ENCODE assay signal across 9 cellular contexts in the genomic region with DNA sequence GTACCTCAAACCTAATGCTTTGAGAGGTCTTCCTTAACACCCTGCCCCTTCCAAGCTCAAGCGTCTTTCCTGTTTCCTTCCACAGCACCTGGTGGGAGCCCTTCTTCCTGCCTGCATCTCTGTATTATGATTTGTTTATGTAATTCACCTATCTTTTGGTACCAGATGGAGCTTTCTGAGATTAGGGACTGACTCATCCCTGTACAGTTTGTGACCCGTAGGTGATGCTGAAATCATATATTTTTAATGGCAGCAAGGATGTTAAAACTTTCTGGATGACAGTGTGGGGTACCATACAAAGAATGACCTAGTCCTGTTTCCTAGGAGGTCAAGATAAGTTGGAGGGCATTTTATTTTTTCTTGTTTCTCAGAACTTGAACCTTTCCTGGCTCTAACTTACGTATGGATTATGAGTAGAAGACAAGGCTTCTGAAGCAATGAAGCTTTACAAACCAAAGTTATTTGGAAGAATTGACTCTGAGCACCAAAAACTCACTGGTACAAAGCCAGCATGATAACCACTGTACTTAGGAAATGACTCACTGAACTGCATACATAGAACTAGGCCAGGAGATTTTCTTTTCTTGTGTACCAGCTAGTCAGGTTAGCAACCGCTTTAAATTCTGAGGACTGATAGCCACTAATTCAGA. TPM values are rescaled to one million over a fixed set of nuclear protein-coding genes. Genes with fewer than 3 reads are reported as not detected.
DNase-seq lines count a peak whose midpoint lies in the region; ATAC-seq and TF ChIP-seq lines count a peak whose summit lies in the region.
"Had no signal": no experiment of that assay in that cellular context is flagged by ENCODE, and none has a peak within 500 bp of the region (broad histone marks: within the 10 kb centered on the region; RNA-seq: fewer than 3 reads in every experiment).

No MANE protein-coding gene starts in this region.

- no peak overlapping the region for H3K27ac Mint-ChIP-seq in progenitor cell of endocrine pancreas

- H3K9me3 ChIP-seq in fibroblast of lung (ENCODE audit: control insufficient read depth, insufficient read depth, low read depth, low read length) (no peaks in the 10 kb centered on the region), ovary (no peaks in the 10 kb centered on the region)

- TF ChIP-seq EP300 in ovary (IDR thresholded peaks at IDR 0.05), result no peak

- H3K4me1 Mint-ChIP-seq in progenitor cell of endocrine pancreas (ENCODE audit: low read depth), result peaks cover 33% of the 10 kb centered on the region

- H4K20me1 ChIP-seq in fibroblast of lung (ENCODE audit: control insufficient read depth, extremely low read depth, insufficient read depth, low read length), result no peaks in the 10 kb centered on the region

- H3K9ac ChIP-seq in fibroblast of lung (ENCODE audit: insufficient read depth, low read length), result no peak overlapping the region

- peaks cover 3% of the 10 kb centered on the region for H3K9me3 Mint-ChIP-seq in progenitor cell of endocrine pancreas (ENCODE audit: low read depth)

- H3K36me3 ChIP-seq in fibroblast of lung (ENCODE audit: control insufficient read depth, insufficient read depth, low read length) (no peaks in the 10 kb centered on the region), ovary (no peaks in the 10 kb centered on the region)

- no peak overlapping the region for H2AFZ ChIP-seq in fibroblast of lung (ENCODE audit: low read length)

- H3K4me1 ChIP-seq in fibroblast of lung (ENCODE audit: control insufficient read depth, extremely low read depth, insufficient read depth, low read length), result no peaks in the 10 kb centered on the region
- H3K4me1 ChIP-seq in ovary (ENCODE audit: insufficient read depth), result no peaks in the 10 kb centered on the region

- H3K4me2 ChIP-seq in fibroblast of lung (ENCODE audit: extremely low read depth, insufficient read depth, low read length), result no peak overlapping the region

- WGBS in ovary, 3 donors, result 58 to 87% (median 80%) methylated on average over 4 of the region's 4 CpGs

- H3K79me2 ChIP-seq in fibroblast of lung (ENCODE audit: control insufficient read depth, insufficient read depth, low read length), result no peaks in the 10 kb centered on the region

- ATAC-seq in GM18498 (IDR thresholded peaks at IDR 0.05; ENCODE audit: unreplicated experiment) (peak; percentile 76), GM21619 (IDR thresholded peaks at IDR 0.05; ENCODE audit: unreplicated experiment) (peak; percentile 59)

- CTCF ChIA-PET in RWPE1 (lab: Yijun Ruan, JAX), result no interaction called here

- POLR2A ChIA-PET in RWPE1 (lab: Yijun Ruan, JAX; ENCODE audit: low non-redundant PET), result no interaction called here

- TF ChIP-seq CTCF in fibroblast of lung (conservative IDR thresholded peaks at IDR 0.05 in 1 of 2, IDR thresholded peaks at IDR 0.05 in 1 of 2; ENCODE audit: low read depth in 1 of 2, low read length in 2 of 2) (no peak), progenitor cell of endocrine pancreas (IDR thresholded peaks at IDR 0.05; ENCODE audit: unreplicated experiment) (no peak), RWPE1 (conservative IDR thresholded peaks at IDR 0.05; ENCODE audit: low read depth) (no peak), ovary (IDR thresholded peaks at IDR 0.05) (no peak)

- H3K27me3 ChIP-seq in fibroblast of lung (ENCODE audit: control insufficient read depth, insufficient read depth, low read length), result no peaks in the 10 kb centered on the region
- no peaks in the 10 kb centered on the region for H3K27me3 ChIP-seq in ovary

- H3K4me3 ChIP-seq in fibroblast of lung (replicated peaks in 1 of 4; ENCODE audit: control extremely low read depth in 1 of 4, insufficient read depth in 1 of 4, low read depth in 3 of 4, low read length in 4 of 4), result no peak overlapping the region
- H3K4me3 ChIP-seq in ovary, result no peak overlapping the region

- H3K27ac ChIP-seq in fibroblast of lung (ENCODE audit: insufficient read depth, low read length) (no peak overlapping the region), RWPE1 (no peak overlapping the region), ovary (no peak overlapping the region)

- TF ChIP-seq POLR2A in ovary (IDR thresholded peaks at IDR 0.05), result no peak

- peak; percentile 24 for DNase-seq in HS-5 (ENCODE audit: low read depth)
- peak; percentile 8 to 84 for DNase-seq in fibroblast of lung (ENCODE audit: low read depth in 2 of 2)
- DNase-seq in progenitor cell of endocrine pancreas (ENCODE audit: low spot score, unreplicated experiment), result no peak
- DNase-seq in RWPE1 (ENCODE audit: low spot score), result no peak
- DNase-seq in ovary, result no peak
- no peak for DNase-seq in NCI-H146 (lab: John Stamatoyannopoulos, UW)
- DNase-seq: posterior cingulate gyrus had no signal

- no peak overlapping the region for H3K4me3 Mint-ChIP-seq in progenitor cell of endocrine pancreas (ENCODE audit: low read depth)

- H3K36me3 Mint-ChIP-seq in progenitor cell of endocrine pancreas (ENCODE audit: insufficient read depth), result no peaks in the 10 kb centered on the region

- no peaks in the 10 kb centered on the region for H3K27me3 Mint-ChIP-seq in progenitor cell of endocrine pancreas

- intact Hi-C loops in ovary (cut with DNase I), result no loop called here

RNA-seq across cellular contexts. Expression of a gene that starts 46.6 kb away (rescaled TPM):
- total RNA-seq in fibroblast of lung (not detected in 2 replicates), progenitor cell of endocrine pancreas (not detected in 2 replicates), ovary (1 to 10 TPM in 1 of 7 donors, under 1 TPM in 1, not detected in 5; 0.36 to 1.1 TPM)
- polyA plus RNA-seq in fibroblast of lung (0.02 TPM in 1 of 2 replicates, not detected in the other), ovary (under 1 TPM; 0.12 TPM)
- polyA plus RNA-seq in fibroblast of lung (2012), result not detected in 2 replicates
- not detected in 2 replicates for polyA minus RNA-seq in fibroblast of lung (ENCODE audit: low replicate concordance)

Comparison
In these comparisons a context has a peak if more than half of its experiments do, and no peak if none do; other contexts are left out.
1. DNase-seq: peak in HS-5 (single experiment) and fibroblast of lung (2 of 2); none in progenitor cell of endocrine pancreas (single experiment), RWPE1 (single experiment), ovary (0 of 5) and NCI-H146 (single experiment).